2 cellular contexts compared by ENCODE assay signal in the genomic region with DNA sequence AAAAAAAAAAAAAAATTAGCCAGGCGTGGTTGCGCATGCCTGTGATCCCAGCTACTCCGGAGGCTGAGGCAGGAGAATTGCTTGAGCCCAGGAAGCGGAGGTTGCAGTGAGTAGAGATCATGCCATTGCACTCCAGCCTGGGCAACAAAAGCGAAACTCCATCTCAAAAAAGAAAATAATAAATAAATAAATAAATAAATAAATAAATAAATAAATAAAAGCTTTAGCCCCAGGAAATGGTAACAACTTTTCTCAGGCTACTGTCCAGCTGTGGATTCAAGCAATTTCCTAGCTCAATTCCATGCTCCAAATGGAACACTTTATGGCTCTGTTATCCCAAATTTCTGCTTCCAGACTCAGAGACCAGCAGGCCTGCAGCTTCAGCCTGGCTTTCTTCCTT.
TF ChIP-seq lines count a peak whose summit lies in the region.

No MANE protein-coding gene starts in this region.

TF ChIP-seq in A549, 52 proteins besides CTCF, POLR2A, EP300 and RAD21:
- peak; percentile 88 for TF ChIP-seq ZC3H11A (IDR thresholded peaks at IDR 0.05)

TF ChIP-seq in HEK293, 187 proteins besides CTCF, POLR2A, EP300 and RAD21:
- TF ChIP-seq SP3 (tag by site-specific recombination; IDR thresholded peaks at IDR 0.05): peak; percentile 26; the same call in 1 of the 2 replicates
- peak; percentile 77; the same call in 1 of the 2 replicates for TF ChIP-seq ZNF266 (tag by site-specific recombination; IDR thresholded peaks at IDR 0.05; ENCODE audit: low read depth)
- TF ChIP-seq ZNF510 (tag by site-specific recombination; IDR thresholded peaks at IDR 0.05; ENCODE audit: insufficient replicate concordance): peak; percentile 72
- TF ChIP-seq ZBTB8A (tag by site-specific recombination; IDR thresholded peaks at IDR 0.05): peak; percentile 73
- peak; percentile 94; the same call in 1 of the 2 replicates for TF ChIP-seq ZNF560 (tag by site-specific recombination; IDR thresholded peaks at IDR 0.05; ENCODE audit: borderline replicate concordance)
- peak; percentile 85; the same call in 1 of the 2 replicates for TF ChIP-seq ZNF558 (tag by site-specific recombination; IDR thresholded peaks at IDR 0.05)
- TF ChIP-seq, protein P1, sequence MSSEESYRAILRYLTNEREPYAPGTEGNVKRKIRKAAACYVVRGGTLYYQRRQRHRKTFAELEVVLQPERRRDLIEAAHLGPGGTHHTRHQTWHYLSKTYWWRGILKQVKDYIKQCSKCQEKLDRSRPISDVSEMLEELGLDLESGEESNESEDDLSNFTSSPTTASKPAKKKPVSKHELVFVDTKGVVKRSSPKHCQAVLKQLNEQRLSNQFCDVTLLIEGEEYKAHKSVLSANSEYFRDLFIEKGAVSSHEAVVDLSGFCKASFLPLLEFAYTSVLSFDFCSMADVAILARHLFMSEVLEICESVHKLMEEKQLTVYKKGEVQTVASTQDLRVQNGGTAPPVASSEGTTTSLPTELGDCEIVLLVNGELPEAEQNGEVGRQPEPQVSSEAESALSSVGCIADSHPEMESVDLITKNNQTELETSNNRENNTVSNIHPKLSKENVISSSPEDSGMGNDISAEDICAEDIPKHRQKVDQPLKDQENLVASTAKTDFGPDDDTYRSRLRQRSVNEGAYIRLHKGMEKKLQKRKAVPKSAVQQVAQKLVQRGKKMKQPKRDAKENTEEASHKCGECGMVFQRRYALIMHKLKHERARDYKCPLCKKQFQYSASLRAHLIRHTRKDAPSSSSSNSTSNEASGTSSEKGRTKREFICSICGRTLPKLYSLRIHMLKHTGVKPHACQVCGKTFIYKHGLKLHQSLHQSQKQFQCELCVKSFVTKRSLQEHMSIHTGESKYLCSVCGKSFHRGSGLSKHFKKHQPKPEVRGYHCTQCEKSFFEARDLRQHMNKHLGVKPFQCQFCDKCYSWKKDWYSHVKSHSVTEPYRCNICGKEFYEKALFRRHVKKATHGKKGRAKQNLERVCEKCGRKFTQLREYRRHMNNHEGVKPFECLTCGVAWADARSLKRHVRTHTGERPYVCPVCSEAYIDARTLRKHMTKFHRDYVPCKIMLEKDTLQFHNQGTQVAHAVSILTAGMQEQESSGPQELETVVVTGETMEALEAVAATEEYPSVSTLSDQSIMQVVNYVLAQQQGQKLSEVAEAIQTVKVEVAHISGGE (tag by site-specific recombination; conservative IDR thresholded peaks at IDR 0.05; ENCODE audit: low read depth): peak; percentile 84
- peak; percentile 68; the same call in 1 of the 2 replicates for TF ChIP-seq ZNF433 (tag by site-specific recombination; IDR thresholded peaks at IDR 0.05; ENCODE audit: low read depth)
- peak; percentile 97 for TF ChIP-seq ZNF394 (tag by site-specific recombination; IDR thresholded peaks at IDR 0.05; ENCODE audit: borderline replicate concordance)
- TF ChIP-seq ZFP3 (tag by site-specific recombination; IDR thresholded peaks at IDR 0.05; ENCODE audit: low read depth): 0 out of 2 replicates have a peak, but pooled peaks have one; percentile 12
- TF ChIP-seq MZF1 (tag by site-specific recombination; IDR thresholded peaks at IDR 0.05; ENCODE audit: borderline replicate concordance): peak; percentile 21; the same call in 1 of the 2 replicates
- TF ChIP-seq ZFP37 (tag by site-specific recombination; IDR thresholded peaks at IDR 0.05): 0 out of 2 replicates have a peak, but pooled peaks have one; percentile 29
- TF ChIP-seq RBAK (tag by site-specific recombination; IDR thresholded peaks at IDR 0.05): 0 out of 2 replicates have a peak, but pooled peaks have one; percentile 32
- TF ChIP-seq ZNF518A (tag by site-specific recombination; conservative IDR thresholded peaks at IDR 0.05; ENCODE audit: low read depth): peak; percentile 93
- TF ChIP-seq ZNF791 (tag by site-specific recombination; IDR thresholded peaks at IDR 0.05): peak; percentile 47; the same call in 1 of the 2 replicates
- TF ChIP-seq ZNF664 (tag by site-specific recombination; IDR thresholded peaks at IDR 0.05): peak; percentile 86
- TF ChIP-seq ZNF292 (tag by site-specific recombination; IDR thresholded peaks at IDR 0.05; ENCODE audit: borderline replicate concordance, low read depth): peak; percentile 29; the same call in 1 of the 2 replicates
- TF ChIP-seq ZNF654 (tag by site-specific recombination; IDR thresholded peaks at IDR 0.05; ENCODE audit: low read depth): peak; percentile 40
- TF ChIP-seq ZNF223 (tag by site-specific recombination; IDR thresholded peaks at IDR 0.05): 0 out of 2 replicates have a peak, but pooled peaks have one; percentile 16
- peak; percentile 82 for TF ChIP-seq ZNF623 (tag by site-specific recombination; IDR thresholded peaks at IDR 0.05)
- TF ChIP-seq, protein P2, sequence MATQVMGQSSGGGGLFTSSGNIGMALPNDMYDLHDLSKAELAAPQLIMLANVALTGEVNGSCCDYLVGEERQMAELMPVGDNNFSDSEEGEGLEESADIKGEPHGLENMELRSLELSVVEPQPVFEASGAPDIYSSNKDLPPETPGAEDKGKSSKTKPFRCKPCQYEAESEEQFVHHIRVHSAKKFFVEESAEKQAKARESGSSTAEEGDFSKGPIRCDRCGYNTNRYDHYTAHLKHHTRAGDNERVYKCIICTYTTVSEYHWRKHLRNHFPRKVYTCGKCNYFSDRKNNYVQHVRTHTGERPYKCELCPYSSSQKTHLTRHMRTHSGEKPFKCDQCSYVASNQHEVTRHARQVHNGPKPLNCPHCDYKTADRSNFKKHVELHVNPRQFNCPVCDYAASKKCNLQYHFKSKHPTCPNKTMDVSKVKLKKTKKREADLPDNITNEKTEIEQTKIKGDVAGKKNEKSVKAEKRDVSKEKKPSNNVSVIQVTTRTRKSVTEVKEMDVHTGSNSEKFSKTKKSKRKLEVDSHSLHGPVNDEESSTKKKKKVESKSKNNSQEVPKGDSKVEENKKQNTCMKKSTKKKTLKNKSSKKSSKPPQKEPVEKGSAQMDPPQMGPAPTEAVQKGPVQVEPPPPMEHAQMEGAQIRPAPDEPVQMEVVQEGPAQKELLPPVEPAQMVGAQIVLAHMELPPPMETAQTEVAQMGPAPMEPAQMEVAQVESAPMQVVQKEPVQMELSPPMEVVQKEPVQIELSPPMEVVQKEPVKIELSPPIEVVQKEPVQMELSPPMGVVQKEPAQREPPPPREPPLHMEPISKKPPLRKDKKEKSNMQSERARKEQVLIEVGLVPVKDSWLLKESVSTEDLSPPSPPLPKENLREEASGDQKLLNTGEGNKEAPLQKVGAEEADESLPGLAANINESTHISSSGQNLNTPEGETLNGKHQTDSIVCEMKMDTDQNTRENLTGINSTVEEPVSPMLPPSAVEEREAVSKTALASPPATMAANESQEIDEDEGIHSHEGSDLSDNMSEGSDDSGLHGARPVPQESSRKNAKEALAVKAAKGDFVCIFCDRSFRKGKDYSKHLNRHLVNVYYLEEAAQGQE (tag by site-specific recombination; IDR thresholded peaks at IDR 0.05): peak; percentile 74; the same call in 1 of the 2 replicates
- TF ChIP-seq ZBTB21 (tag by site-specific recombination; IDR thresholded peaks at IDR 0.05): peak; percentile 66
- TF ChIP-seq ZNF555 (tag by site-specific recombination; conservative IDR thresholded peaks at IDR 0.05): peak; percentile 93
- TF ChIP-seq ZNF426 (tag by site-specific recombination; IDR thresholded peaks at IDR 0.05): peak; percentile 90
- peak; percentile 16; the same call in 1 of the 2 replicates for TF ChIP-seq FEZF1 (tag by site-specific recombination; IDR thresholded peaks at IDR 0.05)
- peak; percentile 71; the same call in 1 of the 2 replicates for TF ChIP-seq ZNF140 (tag by site-specific recombination; IDR thresholded peaks at IDR 0.05)
- TF ChIP-seq ZXDB (tag by site-specific recombination; IDR thresholded peaks at IDR 0.05): peak; percentile 78
